11 cellular contexts compared by ENCODE assay signal in the genomic region with DNA sequence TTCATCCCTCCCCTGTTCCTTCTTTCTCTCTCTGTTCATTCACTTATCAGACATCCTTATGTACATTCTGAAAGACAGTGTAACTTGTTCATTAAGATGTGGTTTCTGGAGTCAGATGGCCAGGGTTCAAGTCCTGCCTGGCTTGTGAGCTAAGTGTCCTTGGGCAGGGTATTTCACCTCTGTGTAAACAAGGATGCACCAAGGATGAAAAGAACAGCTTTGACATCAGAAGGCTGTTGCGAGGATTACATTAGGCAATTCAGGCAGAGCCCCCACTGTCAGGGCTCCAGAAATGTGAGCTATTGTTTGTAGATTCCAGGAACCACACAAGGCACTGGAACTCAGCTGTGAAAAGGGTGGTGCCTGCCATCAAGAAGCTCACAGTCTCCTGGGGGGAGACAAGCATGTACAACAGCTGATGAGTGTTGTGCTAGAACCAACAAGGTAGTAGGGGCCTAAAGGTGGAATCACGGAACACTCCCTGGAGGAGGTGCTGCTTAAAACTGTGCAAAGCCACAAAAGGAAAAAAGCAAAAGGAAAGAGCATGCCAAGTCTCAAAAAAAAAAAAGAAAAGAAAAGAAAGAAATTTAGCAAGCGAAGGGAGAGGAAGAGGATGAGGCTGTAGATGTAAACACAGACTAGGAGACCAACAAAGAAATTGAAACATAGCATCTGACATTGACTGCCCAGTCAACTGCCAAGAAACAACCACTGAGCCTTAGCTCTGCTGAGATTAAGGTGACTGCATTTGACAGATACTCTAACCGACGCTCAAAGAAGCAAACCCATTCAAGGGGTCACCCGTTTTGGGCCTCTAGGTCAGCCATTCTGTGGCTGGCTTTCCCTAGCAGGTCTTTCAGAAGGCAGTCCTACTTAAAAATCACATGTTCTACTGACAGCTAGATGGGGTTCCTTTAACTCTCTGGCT. TPM values are rescaled to one million over a fixed set of nuclear protein-coding genes. Genes with fewer than 3 reads are reported as not detected.
DNase-seq lines count a peak whose midpoint lies in the region; ATAC-seq and TF ChIP-seq lines count a peak whose summit lies in the region.
"Had no signal": no experiment of that assay in that cellular context is flagged by ENCODE, and none has a peak within 500 bp of the region (broad histone marks: within the 10 kb centered on the region; RNA-seq: fewer than 3 reads in every experiment).

No MANE protein-coding gene starts in this region.

- H3K27ac ChIP-seq in Panc1 (ENCODE audit: low read length), result peak overlapping the region; percentile 55; the same call in 1 of the 2 replicates
- peak overlapping the region; percentile 90 for H3K27ac ChIP-seq in epithelial cell of prostate
- peak overlapping the region; percentile 33 for H3K27ac ChIP-seq in muscle layer of duodenum (ENCODE audit: low read length)
- H3K27ac ChIP-seq: SK-N-MC had no signal

- TF ChIP-seq CTCF in Panc1 (IDR thresholded peaks at IDR 0.05) (no peak), type B pancreatic cell (conservative IDR thresholded peaks at IDR 0.05) (no peak)

- H3K9me3 ChIP-seq in Panc1 (ENCODE audit: control insufficient read depth, insufficient read depth, low read depth, low read length) (no peaks in the 10 kb centered on the region), muscle layer of duodenum (ENCODE audit: control insufficient read depth in 1 of 2, low read length in 2 of 2) (no peaks in the 10 kb centered on the region)

- in situ Hi-C loops in Panc1 (cut with HindIII; ENCODE audit: low pct_unique_long_range_greater_than_20kb, low sequenced_read_pairs), result no loop called here

- H3K27me3 ChIP-seq in Panc1 (ENCODE audit: control insufficient read depth, insufficient read depth, low read length) (no peaks in the 10 kb centered on the region), muscle layer of duodenum (ENCODE audit: low read depth, low read length) (no peaks in the 10 kb centered on the region)

- no peaks in the 10 kb centered on the region for H3K9me3 Mint-ChIP-seq in type B pancreatic cell
- no peaks in the 10 kb centered on the region for H3K9me3 Mint-ChIP-seq in activated CD4-positive, alpha-beta memory T cell treated with anti-CD3 and anti-CD28 coated beads, Interleukin-2, amount 10 ng/mL, durations not matched to agents 7 days and 5 days
- no peaks in the 10 kb centered on the region for H3K9me3 Mint-ChIP-seq in activated naive CD4-positive, alpha-beta T cell treated with anti-CD3 and anti-CD28 coated beads, Interleukin-2, amount 50 U/mL, for 72 hours

- DNase-seq in Panc1 (ENCODE audit: low read depth, low spot score) (no peak), epithelial cell of prostate (ENCODE audit: low read depth, low spot score) (no peak), type B pancreatic cell (ENCODE audit: extremely low spot score, unreplicated experiment) (no peak), occipital lobe (lab: John Stamatoyannopoulos, UW) (no peak)
- DNase-seq in activated CD4-positive, alpha-beta memory T cell treated with anti-CD3 and anti-CD28 coated beads, Interleukin-2, amount 10 ng/mL, durations not matched to agents 7 days and 5 days, result no peak
- DNase-seq in stimulated activated naive CD8-positive, alpha-beta T cell treated with anti-CD3 and anti-CD28 coated beads, Interleukin-15, Interleukin-2, amounts not matched to agents 100 U/mL and 50 U/mL, for 24 hours, result no peak
- no peak for DNase-seq in activated naive CD4-positive, alpha-beta T cell treated with anti-CD3 and anti-CD28 coated beads, Interleukin-2, amount 50 U/mL, for 72 hours (ENCODE audit: low spot score in 2 of 2)
- DNase-seq: aorta, NCI-H2171 had no signal

- no peaks in the 10 kb centered on the region for H3K27me3 Mint-ChIP-seq in type B pancreatic cell
- H3K27me3 Mint-ChIP-seq in activated CD4-positive, alpha-beta memory T cell treated with anti-CD3 and anti-CD28 coated beads, Interleukin-2, amount 10 ng/mL, durations not matched to agents 7 days and 5 days, result no peaks in the 10 kb centered on the region

- CTCF ChIA-PET in Panc1 (lab: Charles Lee), result interaction anchor here (0.6 kb wide), 1 partner anchor 32 kb away, joined by 4 read pairs; no protein-coding TSS in a partner anchor
- CTCF ChIA-PET in activated CD4-positive, alpha-beta memory T cell treated with anti-CD3 and anti-CD28 coated beads, Interleukin-2, amount 10 ng/mL, durations not matched to agents 7 days and 5 days (lab: Charles Lee), result interaction anchor here (0.7 to 2.2 kb wide), 3 partner anchors 35 to 147 kb away, joined by 3 to 7 read pairs (median 3); no protein-coding TSS in a partner anchor

- H3K36me3 ChIP-seq in Panc1 (ENCODE audit: control insufficient read depth, insufficient read depth, low read length), result no peaks in the 10 kb centered on the region
- no peaks in the 10 kb centered on the region for H3K36me3 ChIP-seq in muscle layer of duodenum (ENCODE audit: control insufficient read depth in 1 of 2, insufficient read depth in 2 of 2, low read length in 2 of 2)

- POLR2A ChIA-PET in Panc1 (lab: Charles Lee), result no interaction called here
- POLR2A ChIA-PET in activated CD4-positive, alpha-beta memory T cell treated with anti-CD3 and anti-CD28 coated beads, Interleukin-2, amount 10 ng/mL, durations not matched to agents 7 days and 5 days (lab: Charles Lee), result no interaction called here

- H3K4me3 Mint-ChIP-seq in type B pancreatic cell, result peak overlapping the region; percentile 42
- no peak overlapping the region for H3K4me3 Mint-ChIP-seq in activated CD4-positive, alpha-beta memory T cell treated with anti-CD3 and anti-CD28 coated beads, Interleukin-2, amount 10 ng/mL, durations not matched to agents 7 days and 5 days

- peak overlapping the region; percentile 24 for H3K27ac Mint-ChIP-seq in type B pancreatic cell
- H3K27ac Mint-ChIP-seq in activated CD4-positive, alpha-beta memory T cell treated with anti-CD3 and anti-CD28 coated beads, Interleukin-2, amount 10 ng/mL, durations not matched to agents 7 days and 5 days, result no peak overlapping the region
- H3K27ac Mint-ChIP-seq in activated naive CD4-positive, alpha-beta T cell treated with anti-CD3 and anti-CD28 coated beads, Interleukin-2, amount 50 U/mL, for 72 hours, result no peak overlapping the region

- peaks cover 23% of the 10 kb centered on the region for H3K36me3 Mint-ChIP-seq in type B pancreatic cell
- no peaks in the 10 kb centered on the region for H3K36me3 Mint-ChIP-seq in activated CD4-positive, alpha-beta memory T cell treated with anti-CD3 and anti-CD28 coated beads, Interleukin-2, amount 10 ng/mL, durations not matched to agents 7 days and 5 days (ENCODE audit: low read depth)
- no peaks in the 10 kb centered on the region for H3K36me3 Mint-ChIP-seq in activated naive CD4-positive, alpha-beta T cell treated with anti-CD3 and anti-CD28 coated beads, Interleukin-2, amount 50 U/mL, for 72 hours

- H3K4me3 ChIP-seq in Panc1 (ENCODE audit: low read depth in 2 of 2, low read length in 2 of 2) (no peak overlapping the region), muscle layer of duodenum (ENCODE audit: low read depth in 1 of 2, low read length in 2 of 2) (no peak overlapping the region)
- H3K4me3 ChIP-seq: SK-N-MC had no signal

- no TSS peak for BruUV-seq in Panc1 (replicated peaks; lab: Mats Ljungman, UMichigan)

- intact Hi-C loops in Panc1 (cut with micrococcal nuclease; ENCODE audit: unreplicated experiment), result no loop called here

- H3K4me1 ChIP-seq in Panc1 (ENCODE audit: control insufficient read depth, insufficient read depth, low read length) (peaks cover 66% of the 10 kb centered on the region), muscle layer of duodenum (ENCODE audit: control insufficient read depth in 1 of 2, insufficient read depth in 2 of 2, low read length in 2 of 2) (peaks cover 9 to 13% of the 10 kb centered on the region in 2 donors)

- peaks cover 48% of the 10 kb centered on the region for H3K4me1 Mint-ChIP-seq in type B pancreatic cell (ENCODE audit: unreplicated experiment)
- H3K4me1 Mint-ChIP-seq in activated CD4-positive, alpha-beta memory T cell treated with anti-CD3 and anti-CD28 coated beads, Interleukin-2, amount 10 ng/mL, durations not matched to agents 7 days and 5 days, result no peaks in the 10 kb centered on the region

- no peak for ATAC-seq in Panc1
- ATAC-seq in stimulated activated naive CD8-positive, alpha-beta T cell treated with anti-CD3 and anti-CD28 coated beads, Interleukin-15, Interleukin-2, amounts not matched to agents 100 U/mL and 50 U/mL, for 24 hours, result no peak
- ATAC-seq in activated naive CD4-positive, alpha-beta T cell treated with anti-CD3 and anti-CD28 coated beads, Interleukin-2, amount 50 U/mL, for 72 hours, result no peak

RNA-seq across cellular contexts. Expression of gene PDLIM1, which starts 12.5 kb away (rescaled TPM):
- total RNA-seq in Panc1 (2021; ENCODE audit: unreplicated experiment), result 183 TPM
- 200 TPM for polyA plus RNA-seq in Panc1 (2012; ENCODE audit: insufficient read length)
- total RNA-seq in type B pancreatic cell (ENCODE audit: low replicate concordance), result 171 and 347 TPM in 2 replicates
- 1.4 TPM for total RNA-seq in occipital lobe
- 10 to 100 TPM; 22.8 TPM for total RNA-seq in activated CD4-positive, alpha-beta memory T cell treated with anti-CD3 and anti-CD28 coated beads, Interleukin-2, amount 10 ng/mL, durations not matched to agents 7 days and 5 days
- total RNA-seq in activated naive CD4-positive, alpha-beta T cell treated with anti-CD3 and anti-CD28 coated beads, Interleukin-2, amount 50 U/mL, for 72 hours, result 1 to 10 TPM in 1 of 2 donors, not detected in 1; 4.2 TPM

Comparison
In these comparisons a context has a peak if more than half of its experiments do, and no peak if none do; other contexts are left out.
1. H3K27ac ChIP-seq: peak in every context shown above with its lines; median percentile 90 in epithelial cell of prostate; 55 in Panc1; 33 in muscle layer of duodenum.